Comparison of ENCODE assay signal across 1 cellular context in genomic region chr13:20559659-20560356, GRCh38.
TF ChIP-seq lines count a peak whose summit lies in the region.

No MANE protein-coding gene starts in this region.

TF ChIP-seq in H1, 55 proteins besides CTCF, POLR2A, EP300 and RAD21:
- no peak for TF ChIP-seq NRF1 (IDR thresholded peaks at IDR 0.05; ENCODE audit: low read depth, low read length)
- no peak for TF ChIP-seq EGR1 (IDR thresholded peaks at IDR 0.05; ENCODE audit: borderline replicate concordance, low read depth, low read length)
- TF ChIP-seq MAFK (IDR thresholded peaks at IDR 0.05; ENCODE audit: low read depth, low read length): no peak
